In genomic region chr3:42701371-42702065, GRCh38 we compare ENCODE assay signal across 8 cellular contexts.
DNase-seq lines count a peak whose midpoint lies in the region; ATAC-seq lines count a peak whose summit lies in the region.
"Had no signal": no experiment of that assay in that cellular context is flagged by ENCODE, and none has a peak within 500 bp of the region (broad histone marks: within the 10 kb centered on the region; RNA-seq: fewer than 3 reads in every experiment).

No MANE protein-coding gene starts in this region.

- DNase-seq in T follicular helper cell (ENCODE audit: low read depth) (peak; percentile 37), hippocampal formation (lab: John Stamatoyannopoulos, UW) (peak; percentile 80 to 89)
- DNase-seq in activated naive CD8-positive, alpha-beta T cell treated with anti-CD3 and anti-CD28 coated beads, Interleukin-2, amount 50 U/mL, for 16 hours (ENCODE audit: low read depth, low spot score) = peak; percentile 7
- peak; percentile 52 for DNase-seq in stimulated activated CD4-positive, alpha-beta T cell treated with anti-CD3 and anti-CD28 coated beads, Interleukin-12 subunit alpha, Interleukin-12 subunit beta, amount 100 ng/mL, for 4 hours

- ATAC-seq in HG02885 (IDR thresholded peaks at IDR 0.05; ENCODE audit: poor library complexity, unreplicated experiment) = peak; percentile 48
- no peak for ATAC-seq in HG02870 (IDR thresholded peaks at IDR 0.05; ENCODE audit: unreplicated experiment)
- no peak for ATAC-seq in HG02852 (IDR thresholded peaks at IDR 0.05; ENCODE audit: unreplicated experiment)
- ATAC-seq: Panc1 had no signal

Comparison
In these comparisons a context has a peak if more than half of its experiments do, and no peak if none do; other contexts are left out.
1. DNase-seq: peak in every context shown above with its lines; median percentile 84 in hippocampal formation; 52 in stimulated activated CD4-positive, alpha-beta T cell treated with anti-CD3 and anti-CD28 coated beads, Interleukin-12 subunit alpha, Interleukin-12 subunit beta, amount 100 ng/mL, for 4 hours; 37 in T follicular helper cell; 7 in activated naive CD8-positive, alpha-beta T cell treated with anti-CD3 and anti-CD28 coated beads, Interleukin-2, amount 50 U/mL, for 16 hours.